Comparison of ENCODE assay signal across 8 cellular contexts in genomic region chr12:62603061-62603810, GRCh38.
DNase-seq lines count a peak whose midpoint lies in the region; ATAC-seq and TF ChIP-seq lines count a peak whose summit lies in the region.

No MANE protein-coding gene starts in this region.

- no peaks in the 10 kb centered on the region for H3F3A ChIP-seq in neural cell (ENCODE audit: insufficient read depth, low read length, poor library complexity, severe bottlenecking)

- TF ChIP-seq CTCF in DND-41 (IDR thresholded peaks at IDR 0.05; ENCODE audit: borderline replicate concordance, extremely low read depth, low read length, poor library complexity, severe bottlenecking) (peak; percentile 56), fibroblast of the aortic adventitia (IDR thresholded peaks at IDR 0.05; ENCODE audit: insufficient read depth, low read length) (peak; percentile 53), neural cell (IDR thresholded peaks at IDR 0.05; ENCODE audit: poor library complexity, severe bottlenecking) (peak; percentile 74)

- peak overlapping the region; percentile 92 for H2AFZ ChIP-seq in DND-41 (ENCODE audit: low read depth, low read length)
- peak overlapping the region; percentile 72 for H2AFZ ChIP-seq in neural cell (ENCODE audit: low read depth, low read length)

- no peaks in the 10 kb centered on the region; the same call in 1 of the 2 replicates for H3K36me3 ChIP-seq in DND-41 (ENCODE audit: insufficient read depth, low read length)
- no peaks in the 10 kb centered on the region for H3K36me3 ChIP-seq in neural cell (ENCODE audit: insufficient read depth, low read length)

- H3K9ac ChIP-seq in DND-41 (ENCODE audit: low read depth, low read length) (peak overlapping the region; percentile 100), neural cell (ENCODE audit: low read length) (peak overlapping the region; percentile 95)

- H3K4me1 Mint-ChIP-seq in IgD-negative memory B cell, result peaks cover 23 to 37% (median 30%) of the 10 kb centered on the region in 3 donors
- H3K4me1 Mint-ChIP-seq in stimulated activated naive CD8-positive, alpha-beta T cell treated with anti-CD3 and anti-CD28 coated beads, Interleukin-15, amount 100 ng/mL, for 72 hours, result peaks cover 47% of the 10 kb centered on the region

- H3K4me3 ChIP-seq in DND-41 (ENCODE audit: low read depth in 1 of 2, low read length in 2 of 2) (peak overlapping the region; percentile 68 to 70), fibroblast of the aortic adventitia (ENCODE audit: low read depth, low read length) (peak overlapping the region; percentile 92), neural cell (ENCODE audit: low read length) (peak overlapping the region; percentile 80)

- H3K9me3 ChIP-seq in DND-41 (ENCODE audit: insufficient read depth, low read length, severe bottlenecking) (no peaks in the 10 kb centered on the region), neural cell (ENCODE audit: low read length) (no peaks in the 10 kb centered on the region)

- H3K4me1 ChIP-seq in DND-41 (ENCODE audit: insufficient read depth, low read length), result peaks cover 29% of the 10 kb centered on the region

- peak overlapping the region; percentile 96 for H3K27ac ChIP-seq in DND-41 (ENCODE audit: low read length)
- H3K27ac ChIP-seq in neural cell (ENCODE audit: low read length), result peak overlapping the region; percentile 96

- H3K27me3 ChIP-seq in DND-41 (ENCODE audit: insufficient read depth, low read length, poor library complexity) (no peaks in the 10 kb centered on the region), neural cell (ENCODE audit: insufficient read depth, low read depth, low read length) (no peaks in the 10 kb centered on the region)

- H3K36me3 Mint-ChIP-seq in IgD-negative memory B cell, result peaks cover 5% of the 10 kb centered on the region

- H3K27me3 Mint-ChIP-seq in IgD-negative memory B cell, result no peaks in the 10 kb centered on the region
- H3K27me3 Mint-ChIP-seq in stimulated activated naive CD8-positive, alpha-beta T cell treated with anti-CD3 and anti-CD28 coated beads, Interleukin-15, amount 100 ng/mL, for 72 hours, result no peaks in the 10 kb centered on the region

- H3K4me2 ChIP-seq in DND-41 (ENCODE audit: insufficient read depth, low read length), result peak overlapping the region; percentile 75
- H3K4me2 ChIP-seq in neural cell (ENCODE audit: low read length), result no peak overlapping the region

- TF ChIP-seq EP300 in neural cell (conservative IDR thresholded peaks at IDR 0.05; ENCODE audit: poor library complexity, severe bottlenecking), result peak; percentile 6

- H3K9me3 Mint-ChIP-seq in IgD-negative memory B cell, result no peaks in the 10 kb centered on the region
- H3K9me3 Mint-ChIP-seq in stimulated activated naive CD8-positive, alpha-beta T cell treated with anti-CD3 and anti-CD28 coated beads, Interleukin-15, amount 100 ng/mL, for 72 hours, result no peaks in the 10 kb centered on the region

- H4K20me1 ChIP-seq in DND-41 (ENCODE audit: insufficient read depth, low read length), result peaks cover 3% of the 10 kb centered on the region; the same call in 1 of the 2 replicates
- no peaks in the 10 kb centered on the region for H4K20me1 ChIP-seq in neural cell (ENCODE audit: insufficient read depth)

- H3K79me2 ChIP-seq in DND-41 (ENCODE audit: insufficient read depth, low read length) (peaks cover 36% of the 10 kb centered on the region), neural cell (replicated peaks; ENCODE audit: insufficient read depth, low read length) (peaks cover 44% of the 10 kb centered on the region)

- peak overlapping the region; percentile 84 to 99 (median 98) for H3K4me3 Mint-ChIP-seq in IgD-negative memory B cell
- peak overlapping the region; percentile 82 to 96 for H3K4me3 Mint-ChIP-seq in stimulated activated naive CD8-positive, alpha-beta T cell treated with anti-CD3 and anti-CD28 coated beads, Interleukin-15, amount 100 ng/mL, for 72 hours

- no peaks in the 10 kb centered on the region for H3K9me2 ChIP-seq in neural cell (ENCODE audit: insufficient read depth, low read length)

- peak overlapping the region; percentile 100 for H3K27ac Mint-ChIP-seq in IgD-negative memory B cell
- peak overlapping the region; percentile 91 to 100 for H3K27ac Mint-ChIP-seq in stimulated activated naive CD8-positive, alpha-beta T cell treated with anti-CD3 and anti-CD28 coated beads, Interleukin-15, amount 100 ng/mL, for 72 hours

- peak; percentile 63 for TF ChIP-seq RAD21 in neural cell (conservative IDR thresholded peaks at IDR 0.05)

- ATAC-seq in DND-41 (ENCODE audit: insufficient read depth, low read depth) (peak; percentile 77), GM21576 (IDR thresholded peaks at IDR 0.05; ENCODE audit: unreplicated experiment) (peak; percentile 69)
- peak; percentile 85 for ATAC-seq in stimulated activated naive CD8-positive, alpha-beta T cell treated with anti-CD3 and anti-CD28 coated beads, Interleukin-15, amount 100 ng/mL, for 72 hours

- DNase-seq in DND-41 (peak; percentile 80), RKO (ENCODE audit: low spot score) (peak; percentile 87), fibroblast of the aortic adventitia (ENCODE audit: low read depth) (peak; percentile 81)
- DNase-seq in activated T-helper 9 cell treated with anti-CD3 and anti-CD28 coated beads, Interleukin-2, amount 50 U/mL, for 16 hours (ENCODE audit: low read depth), result peak; percentile 68
- DNase-seq in stimulated activated naive CD8-positive, alpha-beta T cell treated with anti-CD3 and anti-CD28 coated beads, Interleukin-15, amount 100 ng/mL, for 72 hours, result peak; percentile 75 to 89

TF ChIP-seq in neural cell, 6 proteins besides CTCF, POLR2A, EP300 and RAD21:
- no peak for TF ChIP-seq TAF1 (IDR thresholded peaks at IDR 0.05; ENCODE audit: low read depth)
- TF ChIP-seq REST (IDR thresholded peaks at IDR 0.05; ENCODE audit: borderline replicate concordance), result peak; percentile 70
- TF ChIP-seq EZH2 (IDR thresholded peaks at IDR 0.05; ENCODE audit: borderline replicate concordance, insufficient read depth, low read length, poor library complexity, severe bottlenecking), result no peak
- TF ChIP-seq POLR2AphosphoS5 (IDR thresholded peaks at IDR 0.05), result peak; percentile 73
- peak; percentile 47 for TF ChIP-seq MXI1 (conservative IDR thresholded peaks at IDR 0.05; ENCODE audit: poor library complexity, severe bottlenecking)
- TF ChIP-seq SMC3 (conservative IDR thresholded peaks at IDR 0.05; ENCODE audit: poor library complexity), result peak; percentile 50

Comparison
In these comparisons a context has a peak if more than half of its experiments do, and no peak if none do; other contexts are left out.
1. Peak in every context shown above with its lines: DNase-seq, ATAC-seq, H3K4me3 ChIP-seq and H3K27ac ChIP-seq.